Comparison of ENCODE assay signal across 20 cellular contexts in the genomic region with DNA sequence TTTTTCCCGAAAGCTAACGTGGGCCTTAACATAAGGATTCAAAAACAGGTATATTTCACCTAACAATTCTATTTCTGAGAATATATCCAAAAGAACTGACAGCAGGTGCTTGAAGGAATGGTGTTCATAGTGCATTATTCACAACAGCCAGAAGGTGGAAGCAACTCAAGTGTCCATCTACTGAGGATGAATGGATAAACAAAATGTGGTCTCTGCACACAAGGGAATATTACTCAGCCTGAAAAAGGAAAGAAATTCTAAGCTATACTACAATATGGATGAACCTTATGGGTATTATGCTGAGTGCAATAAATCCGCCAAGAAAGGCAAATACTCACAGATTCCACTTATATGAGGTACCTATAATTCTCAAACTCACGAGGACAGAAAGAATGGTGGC. TPM values are rescaled to one million over a fixed set of nuclear protein-coding genes. Genes with fewer than 3 reads are reported as not detected.
A peak's percentile ranks its signal among the peaks of the same experiment; 100 is the strongest.
DNase-seq lines count a peak whose midpoint lies in the region; ATAC-seq and TF ChIP-seq lines count a peak whose summit lies in the region.
"Had no signal": no experiment of that assay in that cellular context is flagged by ENCODE, and none has a peak within 500 bp of the region (broad histone marks: within the 10 kb centered on the region; RNA-seq: fewer than 3 reads in every experiment).

No MANE protein-coding gene starts in this region.

- H3K4me3 Mint-ChIP-seq in T-helper 17 cell: no peak overlapping the region
- no peak overlapping the region for H3K4me3 Mint-ChIP-seq in stimulated activated effector memory CD8-positive, alpha-beta T cell treated with anti-CD3 and anti-CD28 coated beads, Interleukin-12 subunit alpha, Interleukin-12 subunit beta, amount 100 ng/mL, for 72 hours
- H3K4me3 Mint-ChIP-seq: activated CD8-positive, alpha-beta T cell treated with anti-CD3 and anti-CD28 coated beads for 36 hours; activated T-cell treated with anti-CD3 and anti-CD28 coated beads, Interleukin-2, amount 50 U/mL, for 72 hours; CD4-positive, CD25-positive, alpha-beta regulatory T cell had no signal

- H3K4me3 ChIP-seq in transverse colon (no peak overlapping the region), thyroid gland (replicated peaks in 1 of 3) (no peak overlapping the region)
- H3K4me3 ChIP-seq: heart right ventricle, SJCRH30 had no signal

- H3K27me3 Mint-ChIP-seq in T-helper 17 cell: no peaks in the 10 kb centered on the region
- H3K27me3 Mint-ChIP-seq: activated CD8-positive, alpha-beta T cell treated with anti-CD3 and anti-CD28 coated beads for 36 hours had no signal

- ATAC-seq in T-helper 17 cell (no peak), foreskin keratinocyte (no peak)
- ATAC-seq in stimulated activated effector memory CD8-positive, alpha-beta T cell treated with anti-CD3 and anti-CD28 coated beads, Interleukin-12 subunit alpha, Interleukin-12 subunit beta, amount 100 ng/mL, for 72 hours: no peak
- ATAC-seq: activated CD8-positive, alpha-beta T cell treated with anti-CD3 and anti-CD28 coated beads for 36 hours; activated T-cell treated with anti-CD3 and anti-CD28 coated beads, Interleukin-2, amount 50 U/mL, for 72 hours; heart right ventricle had no signal

- H3K9me3 Mint-ChIP-seq in stimulated activated effector memory CD8-positive, alpha-beta T cell treated with anti-CD3 and anti-CD28 coated beads, Interleukin-12 subunit alpha, Interleukin-12 subunit beta, amount 100 ng/mL, for 72 hours: no peaks in the 10 kb centered on the region
- H3K9me3 Mint-ChIP-seq: activated CD8-positive, alpha-beta T cell treated with anti-CD3 and anti-CD28 coated beads for 36 hours; activated T-cell treated with anti-CD3 and anti-CD28 coated beads, Interleukin-2, amount 50 U/mL, for 72 hours; CD4-positive, CD25-positive, alpha-beta regulatory T cell had no signal

- peak; percentile 48 for TF ChIP-seq CTCF in foreskin keratinocyte (conservative IDR thresholded peaks at IDR 0.05)
- no peak for TF ChIP-seq CTCF in transverse colon (IDR thresholded peaks at IDR 0.05)
- TF ChIP-seq CTCF in thyroid gland (IDR thresholded peaks at IDR 0.05): no peak

- H3K27ac Mint-ChIP-seq in T-helper 17 cell: peak overlapping the region; percentile 67
- no peak overlapping the region for H3K27ac Mint-ChIP-seq in stimulated activated effector memory CD8-positive, alpha-beta T cell treated with anti-CD3 and anti-CD28 coated beads, Interleukin-12 subunit alpha, Interleukin-12 subunit beta, amount 100 ng/mL, for 72 hours
- H3K27ac Mint-ChIP-seq: activated CD8-positive, alpha-beta T cell treated with anti-CD3 and anti-CD28 coated beads for 36 hours; activated T-cell treated with anti-CD3 and anti-CD28 coated beads, Interleukin-2, amount 50 U/mL, for 72 hours; CD4-positive, CD25-positive, alpha-beta regulatory T cell had no signal

- H3K27me3 ChIP-seq in foreskin keratinocyte (no peaks in the 10 kb centered on the region), transverse colon (peaks cover 2% of the 10 kb centered on the region), thyroid gland (no peaks in the 10 kb centered on the region)
- H3K27me3 ChIP-seq: SJCRH30 had no signal

- 80 to 86% methylated on average over 4 of the region's 4 CpGs for WGBS in transverse colon (ENCODE audit: low coverage in 1 of 2), 2 donors
- WGBS in thyroid gland, 2 donors: 79 to 93% methylated on average over 4 of the region's 4 CpGs

- H3K4me1 Mint-ChIP-seq in T-helper 17 cell: peaks cover 10% of the 10 kb centered on the region
- no peaks in the 10 kb centered on the region for H3K4me1 Mint-ChIP-seq in stimulated activated effector memory CD8-positive, alpha-beta T cell treated with anti-CD3 and anti-CD28 coated beads, Interleukin-12 subunit alpha, Interleukin-12 subunit beta, amount 100 ng/mL, for 72 hours

- no peaks in the 10 kb centered on the region for H3K9me3 ChIP-seq in T-helper 17 cell (ENCODE audit: control insufficient read depth, low read length, poor library complexity, severe bottlenecking)
- H3K9me3 ChIP-seq in transverse colon: no peaks in the 10 kb centered on the region
- no peaks in the 10 kb centered on the region for H3K9me3 ChIP-seq in thyroid gland
- H3K9me3 ChIP-seq: heart right ventricle, neutrophil, SJCRH30 had no signal

- intact Hi-C loops in transverse colon (cut with DNase I; ENCODE audit: low total_unique reads): no loop called here
- intact Hi-C loops in thyroid gland (cut with DNase I): no loop called here

- TF ChIP-seq EP300 in transverse colon (IDR thresholded peaks at IDR 0.05; ENCODE audit: low read depth): no peak

- H3K27ac ChIP-seq in foreskin keratinocyte: no peak overlapping the region
- H3K27ac ChIP-seq in transverse colon: no peak overlapping the region
- no peak overlapping the region for H3K27ac ChIP-seq in thyroid gland
- H3K27ac ChIP-seq: 22Rv1, heart right ventricle, neutrophil, SJCRH30 had no signal

- no peaks in the 10 kb centered on the region for H3K4me1 ChIP-seq in foreskin keratinocyte
- H3K4me1 ChIP-seq in transverse colon: no peaks in the 10 kb centered on the region
- H3K4me1 ChIP-seq in thyroid gland: no peaks in the 10 kb centered on the region
- H3K4me1 ChIP-seq: heart right ventricle, SJCRH30 had no signal

- in situ Hi-C loops in transverse colon (cut with MboI; ENCODE audit: low pct_ligation_motif_present in 1 of 4, low pct_unique_long_range_greater_than_20kb in 1 of 4, low sequenced_read_pairs in 3 of 4): no loop called here

- peak; percentile 39 for DNase-seq in DMS 273 (lab: John Stamatoyannopoulos, UW; ENCODE audit: unreplicated experiment)
- no peak for DNase-seq in DMS 273 treated with DMSO at 0.1 percent for 48 hours (lab: John Stamatoyannopoulos, UW)
- peak; percentile 14 for DNase-seq in LHCN-M2 (ENCODE audit: low read depth)
- DNase-seq in T-helper 17 cell: no peak
- no peak for DNase-seq in foreskin keratinocyte
- no peak for DNase-seq in stimulated activated effector memory CD8-positive, alpha-beta T cell treated with anti-CD3 and anti-CD28 coated beads, Interleukin-12 subunit alpha, Interleukin-12 subunit beta, amount 100 ng/mL, for 72 hours (ENCODE audit: low spot score in 2 of 2)
- no peak for DNase-seq in transverse colon
- DNase-seq in thyroid gland: no peak
- DNase-seq: activated CD8-positive, alpha-beta T cell treated with anti-CD3 and anti-CD28 coated beads for 36 hours; activated T-cell treated with anti-CD3 and anti-CD28 coated beads, Interleukin-2, amount 50 U/mL, for 72 hours; amniotic stem cell; CD4-positive, CD25-positive, alpha-beta regulatory T cell; heart right ventricle; kidney; NCI-H1105 treated with DMSO at 0.1 percent for 48 hours; stimulated activated CD4-positive, alpha-beta T cell treated with anti-CD3 and anti-CD28 coated beads, Interleukin-4, amount 100 ng/mL, for 1 hour had no signal

- H3K36me3 Mint-ChIP-seq in T-helper 17 cell (ENCODE audit: low read depth): no peaks in the 10 kb centered on the region
- H3K36me3 Mint-ChIP-seq in stimulated activated effector memory CD8-positive, alpha-beta T cell treated with anti-CD3 and anti-CD28 coated beads, Interleukin-12 subunit alpha, Interleukin-12 subunit beta, amount 100 ng/mL, for 72 hours: no peaks in the 10 kb centered on the region
- H3K36me3 Mint-ChIP-seq: CD4-positive, CD25-positive, alpha-beta regulatory T cell had no signal

- TF ChIP-seq POLR2A in transverse colon (IDR thresholded peaks at IDR 0.05): no peak
- no peak for TF ChIP-seq POLR2A in thyroid gland (IDR thresholded peaks at IDR 0.05)

- H3K36me3 ChIP-seq in transverse colon: no peaks in the 10 kb centered on the region
- no peaks in the 10 kb centered on the region for H3K36me3 ChIP-seq in thyroid gland
- H3K36me3 ChIP-seq: heart right ventricle, neutrophil, SJCRH30 had no signal

RNA-seq across cellular contexts. Expression of a gene that starts 6.1 kb away (rescaled TPM):
- total RNA-seq in LHCN-M2 (2014; rRNA removed) (not detected in 2 replicates), T-helper 17 cell (not detected), foreskin keratinocyte (0.78 and 0.88 TPM in 2 replicates), transverse colon (under 1 TPM in 1 of 4 donors, not detected in 3; 0.27 TPM), thyroid gland (not detected)
- not detected for polyA plus RNA-seq in LHCN-M2 (2012)
- 0.53 and 0.56 TPM in 2 replicates for polyA plus RNA-seq in foreskin keratinocyte
- total RNA-seq: activated CD8-positive, alpha-beta T cell treated with anti-CD3 and anti-CD28 coated beads for 36 hours; CD4-positive, CD25-positive, alpha-beta regulatory T cell; G401; heart right ventricle; SJCRH30 had no signal
- polyA plus RNA-seq: CD4-positive, CD25-positive, alpha-beta regulatory T cell had no signal

RNA-seq across cellular contexts. Expression of a gene that starts 33.9 kb away (rescaled TPM):
- total RNA-seq in LHCN-M2 (2014; rRNA removed): 30.9 and 34.0 TPM in 2 replicates
- polyA plus RNA-seq in LHCN-M2 (2012): 14.3 TPM
- 10 to 100 TPM; 14.4 to 16.3 TPM for total RNA-seq in T-helper 17 cell
- total RNA-seq in foreskin keratinocyte: 15.2 and 16.3 TPM in 2 replicates
- 3.3 and 3.9 TPM in 2 replicates for polyA plus RNA-seq in foreskin keratinocyte
- 10 to 100 TPM; 20.0 to 75.4 (median 32.8) TPM for total RNA-seq in transverse colon
- 10 to 100 TPM; 34.2 to 70.7 (median 43.4) TPM for total RNA-seq in thyroid gland

Comparison
In these comparisons a context has a peak if more than half of its experiments do, and no peak if none do; other contexts are left out.
1. DNase-seq: peak in DMS 273 (single experiment) and LHCN-M2 (single experiment); none in DMS 273 treated with DMSO at 0.1 percent for 48 hours (single experiment), T-helper 17 cell (0 of 3), foreskin keratinocyte (0 of 2), stimulated activated effector memory CD8-positive, alpha-beta T cell treated with anti-CD3 and anti-CD28 coated beads, Interleukin-12 subunit alpha, Interleukin-12 subunit beta, amount 100 ng/mL, for 72 hours (0 of 2), transverse colon (single experiment) and thyroid gland (0 of 2).